Comparison of ENCODE assay signal across 3 cellular contexts in genomic region chr5:79526493-79526892, GRCh38.
"Had no signal": no experiment of that assay in that cellular context is flagged by ENCODE, and none has a peak within 500 bp of the region (broad histone marks: within the 10 kb centered on the region; RNA-seq: fewer than 3 reads in every experiment).

No MANE protein-coding gene starts in this region.

- DNase-seq: GDM1, GF-D8 had no signal

- H3K4me3 ChIP-seq: GM12878 had no signal

- ATAC-seq: GM12878 had no signal
